24 cellular contexts compared by ENCODE assay signal in the genomic region with DNA sequence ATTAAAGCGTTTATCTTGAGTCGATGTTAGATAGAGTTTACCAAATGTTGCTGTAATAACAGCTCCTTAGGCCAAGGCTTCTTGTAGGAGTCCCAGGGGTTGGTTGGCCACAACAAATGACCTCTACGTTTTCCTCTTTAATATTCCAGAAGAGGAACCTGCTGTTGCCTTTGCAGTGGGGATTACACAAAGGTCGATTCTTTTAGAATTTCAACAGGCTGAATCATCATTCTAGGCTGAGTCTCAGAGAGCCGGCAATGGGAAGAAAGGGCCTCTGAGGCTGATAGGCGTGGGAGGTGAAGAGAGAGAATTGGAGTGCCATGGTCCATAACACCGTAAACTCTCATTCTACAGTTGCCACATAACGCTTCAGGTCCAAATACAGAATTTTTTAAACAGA.
DNase-seq lines count a peak whose midpoint lies in the region; ATAC-seq and TF ChIP-seq lines count a peak whose summit lies in the region.
"Had no signal": no experiment of that assay in that cellular context is flagged by ENCODE, and none has a peak within 500 bp of the region (broad histone marks: within the 10 kb centered on the region; RNA-seq: fewer than 3 reads in every experiment).

No MANE protein-coding gene starts in this region.

- no peaks in the 10 kb centered on the region for H3K4me1 Mint-ChIP-seq in T-helper 2 cell treated with Interferon-gamma antibody and Interleukin-4, amounts not matched to agents 5 μg/mL and 100 μg/mL, for 36 hours (ENCODE audit: low read depth)
- H3K4me1 Mint-ChIP-seq: activated naive CD8-positive, alpha-beta T cell treated with anti-CD3 and anti-CD28 coated beads, Interleukin-2, amount 10 ng/mL, durations not matched to agents 7 days and 5 days had no signal

- H3K27ac Mint-ChIP-seq in T-helper 2 cell treated with Interferon-gamma antibody and Interleukin-4, amounts not matched to agents 5 μg/mL and 100 μg/mL, for 36 hours: no peak overlapping the region
- H3K27ac Mint-ChIP-seq: activated naive CD8-positive, alpha-beta T cell treated with anti-CD3 and anti-CD28 coated beads, Interleukin-2, amount 10 ng/mL, durations not matched to agents 7 days and 5 days; stimulated activated naive CD8-positive, alpha-beta T cell treated with anti-CD3 and anti-CD28 coated beads, Interleukin-15, Interleukin-2, amounts not matched to agents 100 ng/mL and 50 ng/mL, for 24 hours had no signal

- no peak for TF ChIP-seq POLR2A in heart left ventricle (IDR thresholded peaks at IDR 0.05)

- no peaks in the 10 kb centered on the region for H3K9me3 Mint-ChIP-seq in T-helper 2 cell treated with Interferon-gamma antibody and Interleukin-4, amounts not matched to agents 5 μg/mL and 100 μg/mL, for 36 hours
- H3K9me3 Mint-ChIP-seq: activated naive CD8-positive, alpha-beta T cell treated with anti-CD3 and anti-CD28 coated beads, Interleukin-2, amount 10 ng/mL, durations not matched to agents 7 days and 5 days; stimulated activated naive CD8-positive, alpha-beta T cell treated with anti-CD3 and anti-CD28 coated beads, Interleukin-15, Interleukin-2, amounts not matched to agents 100 ng/mL and 50 ng/mL, for 24 hours had no signal

- WGBS in heart left ventricle, 4 donors: 78 to 83% (median 79%) methylated on average over 8 of the region's 8 CpGs

- no peak for TF ChIP-seq CTCF in RWPE2 (IDR thresholded peaks at IDR 0.05; ENCODE audit: poor library complexity, severe bottlenecking)
- peak in 1 of 56 donors; percentile 10 for TF ChIP-seq CTCF in dorsolateral prefrontal cortex (IDR thresholded peaks at IDR 0.05 in 54 of 56, conservative IDR thresholded peaks at IDR 0.05 in 2 of 56; ENCODE audit: low read depth in 1 of 56, partially characterized antibody in 56 of 56)
- TF ChIP-seq CTCF in heart left ventricle (IDR thresholded peaks at IDR 0.05): no peak

- ATAC-seq in RWPE2 (ENCODE audit: low read depth): peak; percentile 53; the same call in 1 of the 3 replicates
- no peak for ATAC-seq in Right ventricle myocardium superior (ENCODE audit: poor library complexity)
- ATAC-seq in heart left ventricle: no peak
- ATAC-seq: GM12878, left colon, psoas muscle, SK-N-SH treated with all-trans-retinoic acid at 6 μM for 48 hours had no signal

- H3K4me3 ChIP-seq in RWPE2 (ENCODE audit: severe bottlenecking) (no peak overlapping the region), dorsolateral prefrontal cortex (peak overlapping the region in 1 of 59 donors; percentile 12), heart left ventricle (no peak overlapping the region)
- H3K4me3 ChIP-seq: GM12878, psoas muscle, skin epidermis had no signal

- H3K27ac ChIP-seq in RWPE2 (ENCODE audit: poor library complexity, severe bottlenecking) (no peak overlapping the region), dorsolateral prefrontal cortex (peak overlapping the region in 57 of 59 donors; percentile 27 to 95 (median 84)), temporal lobe (ENCODE audit: low read depth, low read length) (peak overlapping the region; percentile 80), heart left ventricle (no peak overlapping the region)
- H3K27ac ChIP-seq: C4-2B, neutrophil, psoas muscle, skin epidermis had no signal

- H3K4me1 ChIP-seq in RWPE2 (ENCODE audit: insufficient read depth, poor library complexity, severe bottlenecking) (no peaks in the 10 kb centered on the region), heart left ventricle (peaks cover 0 to 5% (median 0%) of the 10 kb centered on the region in 12 donors)
- H3K4me1 ChIP-seq: psoas muscle had no signal

- H3K27me3 Mint-ChIP-seq in T-helper 2 cell treated with Interferon-gamma antibody and Interleukin-4, amounts not matched to agents 5 μg/mL and 100 μg/mL, for 36 hours (ENCODE audit: low read depth): no peaks in the 10 kb centered on the region

- H3K4me3 Mint-ChIP-seq in T-helper 2 cell treated with Interferon-gamma antibody and Interleukin-4, amounts not matched to agents 5 μg/mL and 100 μg/mL, for 36 hours: no peak overlapping the region
- H3K4me3 Mint-ChIP-seq: activated naive CD8-positive, alpha-beta T cell treated with anti-CD3 and anti-CD28 coated beads, Interleukin-2, amount 10 ng/mL, durations not matched to agents 7 days and 5 days; stimulated activated naive CD8-positive, alpha-beta T cell treated with anti-CD3 and anti-CD28 coated beads, Interleukin-15, Interleukin-2, amounts not matched to agents 100 ng/mL and 50 ng/mL, for 24 hours had no signal

- no peaks in the 10 kb centered on the region for H3K36me3 ChIP-seq in RWPE2 (ENCODE audit: low read depth)
- no peaks in the 10 kb centered on the region for H3K36me3 ChIP-seq in heart left ventricle
- H3K36me3 ChIP-seq: neutrophil had no signal

- DNase-seq in RWPE2 (ENCODE audit: low spot score): no peak
- DNase-seq in dorsolateral prefrontal cortex: no peak
- DNase-seq in medulla oblongata (ENCODE audit: extremely low spot score): peak; percentile 74
- no peak for DNase-seq in T-helper 2 cell treated with Interferon-gamma antibody and Interleukin-4, amounts not matched to agents 5 μg/mL and 100 μg/mL, for 36 hours (ENCODE audit: low spot score)
- DNase-seq in Right ventricle myocardium superior: no peak
- DNase-seq in heart left ventricle: no peak
- DNase-seq: activated CD4-positive, alpha-beta T cell treated with anti-CD3 and anti-CD28 coated beads for 48 hours; activated CD8-positive, alpha-beta memory T cell treated with anti-CD3 and anti-CD28 coated beads for 24 hours; activated gamma-delta T cell; activated naive CD8-positive, alpha-beta T cell treated with anti-CD3 and anti-CD28 coated beads, Interleukin-2, amount 10 ng/mL, durations not matched to agents 7 days and 5 days; KG1; left colon; mesenchymal stem cell; NCI-H1417 treated with DMSO at 0.1 percent for 48 hours; NCI-H446 treated with DMSO at 0.1 percent for 48 hours; NCI-H82; psoas muscle had no signal

- H3K27me3 ChIP-seq in RWPE2 (ENCODE audit: insufficient read depth, poor library complexity, severe bottlenecking) (peaks cover 47% of the 10 kb centered on the region), dorsolateral prefrontal cortex (no peaks in the 10 kb centered on the region), heart left ventricle (no peaks in the 10 kb centered on the region)
- H3K27me3 ChIP-seq: neutrophil had no signal

- H3K9me3 ChIP-seq in RWPE2 (ENCODE audit: severe bottlenecking) (no peaks in the 10 kb centered on the region), heart left ventricle (no peaks in the 10 kb centered on the region)
- H3K9me3 ChIP-seq: neutrophil, psoas muscle had no signal

- intact Hi-C loops in dorsolateral prefrontal cortex (cut with DNase I): no loop called here
- intact Hi-C loops in Right ventricle myocardium superior (cut with DNase I): no loop called here
- intact Hi-C loops in heart left ventricle (cut with DNase I): loop anchor here in 1 of 10 donors (10.0 kb wide), 1 partner anchor 218 kb away; no protein-coding TSS in a partner anchor

- no peaks in the 10 kb centered on the region for H3K36me3 Mint-ChIP-seq in T-helper 2 cell treated with Interferon-gamma antibody and Interleukin-4, amounts not matched to agents 5 μg/mL and 100 μg/mL, for 36 hours (ENCODE audit: low read depth)
- H3K36me3 Mint-ChIP-seq: activated naive CD8-positive, alpha-beta T cell treated with anti-CD3 and anti-CD28 coated beads, Interleukin-2, amount 10 ng/mL, durations not matched to agents 7 days and 5 days had no signal

Comparison
In these comparisons a context has a peak if more than half of its experiments do, and no peak if none do; other contexts are left out.
1. H3K27ac ChIP-seq: peak in dorsolateral prefrontal cortex (57 of 59) and temporal lobe (single experiment); none in RWPE2 (single experiment) and heart left ventricle (0 of 12).